ENCODE assay signal across 2 cellular contexts in the genomic region with DNA sequence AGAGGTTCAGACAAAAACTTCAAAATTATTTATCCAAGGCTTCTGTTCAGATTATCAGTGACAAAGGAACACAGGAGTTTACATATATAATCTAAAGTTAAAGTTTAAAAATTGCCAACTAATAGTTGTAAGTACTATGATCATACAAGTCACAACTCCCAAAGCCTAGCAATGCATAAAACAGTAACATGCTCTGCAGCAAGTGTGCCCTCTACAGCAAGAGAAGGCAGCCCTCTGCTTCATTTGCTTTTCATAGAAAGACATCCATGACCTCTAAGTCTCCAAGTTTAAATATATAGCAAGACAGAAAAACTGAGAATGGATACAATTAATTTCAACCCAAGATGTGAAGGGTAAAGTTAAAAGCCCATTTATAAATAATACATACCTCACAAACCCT.
TF ChIP-seq lines count a peak whose summit lies in the region.

No MANE protein-coding gene starts in this region.

TF ChIP-seq in GM23338, 12 proteins besides CTCF, POLR2A, EP300 and RAD21 (continues in another document):
- TF ChIP-seq EZH2phosphoT487 (IDR thresholded peaks at IDR 0.05; ENCODE audit: unreplicated experiment) (no peak), ZNF114 (CRISPR knock-in tag; IDR thresholded peaks at IDR 0.05) (no peak), STAT1 (IDR thresholded peaks at IDR 0.05; ENCODE audit: unreplicated experiment) (no peak), POLR2AphosphoS5 (IDR thresholded peaks at IDR 0.05; ENCODE audit: low read depth) (no peak), NANOG (IDR thresholded peaks at IDR 0.05; ENCODE audit: borderline replicate concordance) (no peak), CREB1 (CRISPR knock-in tag; IDR thresholded peaks at IDR 0.05; ENCODE audit: low read depth) (no peak), ZNF331 (CRISPR knock-in tag; IDR thresholded peaks at IDR 0.05; ENCODE audit: low read depth) (no peak)
- TF ChIP-seq, protein P1, sequence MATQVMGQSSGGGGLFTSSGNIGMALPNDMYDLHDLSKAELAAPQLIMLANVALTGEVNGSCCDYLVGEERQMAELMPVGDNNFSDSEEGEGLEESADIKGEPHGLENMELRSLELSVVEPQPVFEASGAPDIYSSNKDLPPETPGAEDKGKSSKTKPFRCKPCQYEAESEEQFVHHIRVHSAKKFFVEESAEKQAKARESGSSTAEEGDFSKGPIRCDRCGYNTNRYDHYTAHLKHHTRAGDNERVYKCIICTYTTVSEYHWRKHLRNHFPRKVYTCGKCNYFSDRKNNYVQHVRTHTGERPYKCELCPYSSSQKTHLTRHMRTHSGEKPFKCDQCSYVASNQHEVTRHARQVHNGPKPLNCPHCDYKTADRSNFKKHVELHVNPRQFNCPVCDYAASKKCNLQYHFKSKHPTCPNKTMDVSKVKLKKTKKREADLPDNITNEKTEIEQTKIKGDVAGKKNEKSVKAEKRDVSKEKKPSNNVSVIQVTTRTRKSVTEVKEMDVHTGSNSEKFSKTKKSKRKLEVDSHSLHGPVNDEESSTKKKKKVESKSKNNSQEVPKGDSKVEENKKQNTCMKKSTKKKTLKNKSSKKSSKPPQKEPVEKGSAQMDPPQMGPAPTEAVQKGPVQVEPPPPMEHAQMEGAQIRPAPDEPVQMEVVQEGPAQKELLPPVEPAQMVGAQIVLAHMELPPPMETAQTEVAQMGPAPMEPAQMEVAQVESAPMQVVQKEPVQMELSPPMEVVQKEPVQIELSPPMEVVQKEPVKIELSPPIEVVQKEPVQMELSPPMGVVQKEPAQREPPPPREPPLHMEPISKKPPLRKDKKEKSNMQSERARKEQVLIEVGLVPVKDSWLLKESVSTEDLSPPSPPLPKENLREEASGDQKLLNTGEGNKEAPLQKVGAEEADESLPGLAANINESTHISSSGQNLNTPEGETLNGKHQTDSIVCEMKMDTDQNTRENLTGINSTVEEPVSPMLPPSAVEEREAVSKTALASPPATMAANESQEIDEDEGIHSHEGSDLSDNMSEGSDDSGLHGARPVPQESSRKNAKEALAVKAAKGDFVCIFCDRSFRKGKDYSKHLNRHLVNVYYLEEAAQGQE (IDR thresholded peaks at IDR 0.05; ENCODE audit: unreplicated experiment): no peak
- TF ChIP-seq, protein P2, sequence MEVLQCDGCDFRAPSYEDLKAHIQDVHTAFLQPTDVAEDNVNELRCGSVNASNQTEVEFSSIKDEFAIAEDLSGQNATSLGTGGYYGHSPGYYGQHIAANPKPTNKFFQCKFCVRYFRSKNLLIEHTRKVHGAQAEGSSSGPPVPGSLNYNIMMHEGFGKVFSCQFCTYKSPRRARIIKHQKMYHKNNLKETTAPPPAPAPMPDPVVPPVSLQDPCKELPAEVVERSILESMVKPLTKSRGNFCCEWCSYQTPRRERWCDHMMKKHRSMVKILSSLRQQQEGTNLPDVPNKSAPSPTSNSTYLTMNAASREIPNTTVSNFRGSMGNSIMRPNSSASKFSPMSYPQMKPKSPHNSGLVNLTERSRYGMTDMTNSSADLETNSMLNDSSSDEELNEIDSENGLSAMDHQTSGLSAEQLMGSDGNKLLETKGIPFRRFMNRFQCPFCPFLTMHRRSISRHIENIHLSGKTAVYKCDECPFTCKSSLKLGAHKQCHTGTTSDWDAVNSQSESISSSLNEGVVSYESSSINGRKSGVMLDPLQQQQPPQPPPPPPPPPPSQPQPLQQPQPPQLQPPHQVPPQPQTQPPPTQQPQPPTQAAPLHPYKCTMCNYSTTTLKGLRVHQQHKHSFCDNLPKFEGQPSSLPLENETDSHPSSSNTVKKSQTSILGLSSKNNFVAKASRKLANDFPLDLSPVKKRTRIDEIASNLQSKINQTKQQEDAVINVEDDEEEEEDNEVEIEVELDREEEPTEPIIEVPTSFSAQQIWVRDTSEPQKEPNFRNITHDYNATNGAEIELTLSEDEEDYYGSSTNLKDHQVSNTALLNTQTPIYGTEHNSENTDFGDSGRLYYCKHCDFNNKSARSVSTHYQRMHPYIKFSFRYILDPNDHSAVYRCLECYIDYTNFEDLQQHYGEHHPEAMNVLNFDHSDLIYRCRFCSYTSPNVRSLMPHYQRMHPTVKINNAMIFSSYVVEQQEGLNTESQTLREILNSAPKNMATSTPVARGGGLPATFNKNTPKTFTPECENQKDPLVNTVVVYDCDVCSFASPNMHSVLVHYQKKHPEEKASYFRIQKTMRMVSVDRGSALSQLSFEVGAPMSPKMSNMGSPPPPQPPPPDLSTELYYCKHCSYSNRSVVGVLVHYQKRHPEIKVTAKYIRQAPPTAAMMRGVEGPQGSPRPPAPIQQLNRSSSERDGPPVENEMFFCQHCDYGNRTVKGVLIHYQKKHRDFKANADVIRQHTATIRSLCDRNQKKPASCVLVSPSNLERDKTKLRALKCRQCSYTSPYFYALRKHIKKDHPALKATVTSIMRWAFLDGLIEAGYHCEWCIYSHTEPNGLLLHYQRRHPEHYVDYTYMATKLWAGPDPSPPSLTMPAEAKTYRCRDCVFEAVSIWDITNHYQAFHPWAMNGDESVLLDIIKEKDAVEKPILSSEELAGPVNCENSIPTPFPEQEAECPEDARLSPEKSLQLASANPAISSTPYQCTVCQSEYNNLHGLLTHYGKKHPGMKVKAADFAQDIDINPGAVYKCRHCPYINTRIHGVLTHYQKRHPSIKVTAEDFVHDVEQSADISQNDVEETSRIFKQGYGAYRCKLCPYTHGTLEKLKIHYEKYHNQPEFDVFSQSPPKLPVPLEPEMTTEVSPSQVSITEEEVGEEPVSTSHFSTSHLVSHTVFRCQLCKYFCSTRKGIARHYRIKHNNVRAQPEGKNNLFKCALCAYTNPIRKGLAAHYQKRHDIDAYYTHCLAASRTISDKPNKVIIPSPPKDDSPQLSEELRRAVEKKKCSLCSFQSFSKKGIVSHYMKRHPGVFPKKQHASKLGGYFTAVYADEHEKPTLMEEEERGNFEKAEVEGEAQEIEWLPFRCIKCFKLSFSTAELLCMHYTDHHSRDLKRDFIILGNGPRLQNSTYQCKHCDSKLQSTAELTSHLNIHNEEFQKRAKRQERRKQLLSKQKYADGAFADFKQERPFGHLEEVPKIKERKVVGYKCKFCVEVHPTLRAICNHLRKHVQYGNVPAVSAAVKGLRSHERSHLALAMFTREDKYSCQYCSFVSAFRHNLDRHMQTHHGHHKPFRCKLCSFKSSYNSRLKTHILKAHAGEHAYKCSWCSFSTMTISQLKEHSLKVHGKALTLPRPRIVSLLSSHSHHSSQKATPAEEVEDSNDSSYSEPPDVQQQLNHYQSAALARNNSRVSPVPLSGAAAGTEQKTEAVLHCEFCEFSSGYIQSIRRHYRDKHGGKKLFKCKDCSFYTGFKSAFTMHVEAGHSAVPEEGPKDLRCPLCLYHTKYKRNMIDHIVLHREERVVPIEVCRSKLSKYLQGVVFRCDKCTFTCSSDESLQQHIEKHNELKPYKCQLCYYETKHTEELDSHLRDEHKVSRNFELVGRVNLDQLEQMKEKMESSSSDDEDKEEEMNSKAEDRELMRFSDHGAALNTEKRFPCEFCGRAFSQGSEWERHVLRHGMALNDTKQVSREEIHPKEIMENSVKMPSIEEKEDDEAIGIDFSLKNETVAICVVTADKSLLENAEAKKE (CRISPR knock-in tag; IDR thresholded peaks at IDR 0.05): no peak
- TF ChIP-seq, protein P3, sequence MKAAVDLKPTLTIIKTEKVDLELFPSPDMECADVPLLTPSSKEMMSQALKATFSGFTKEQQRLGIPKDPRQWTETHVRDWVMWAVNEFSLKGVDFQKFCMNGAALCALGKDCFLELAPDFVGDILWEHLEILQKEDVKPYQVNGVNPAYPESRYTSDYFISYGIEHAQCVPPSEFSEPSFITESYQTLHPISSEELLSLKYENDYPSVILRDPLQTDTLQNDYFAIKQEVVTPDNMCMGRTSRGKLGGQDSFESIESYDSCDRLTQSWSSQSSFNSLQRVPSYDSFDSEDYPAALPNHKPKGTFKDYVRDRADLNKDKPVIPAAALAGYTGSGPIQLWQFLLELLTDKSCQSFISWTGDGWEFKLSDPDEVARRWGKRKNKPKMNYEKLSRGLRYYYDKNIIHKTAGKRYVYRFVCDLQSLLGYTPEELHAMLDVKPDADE (IDR thresholded peaks at IDR 0.05): no peak

TF ChIP-seq in GM12878, 131 proteins besides CTCF, POLR2A, EP300 and RAD21:
- TF ChIP-seq RFX5 (IDR thresholded peaks at IDR 0.05; ENCODE audit: low read depth, low read length) (no peak), SPI1 (IDR thresholded peaks at IDR 0.05; ENCODE audit: borderline replicate concordance, insufficient read depth, low read depth, low read length) (no peak), CREB1 (IDR thresholded peaks at IDR 0.05; ENCODE audit: low read depth) (no peak), ZSCAN29 (IDR thresholded peaks at IDR 0.05) (no peak), ZNF207 (IDR thresholded peaks at IDR 0.05; ENCODE audit: borderline replicate concordance) (no peak)
- TF ChIP-seq, protein P4, sequence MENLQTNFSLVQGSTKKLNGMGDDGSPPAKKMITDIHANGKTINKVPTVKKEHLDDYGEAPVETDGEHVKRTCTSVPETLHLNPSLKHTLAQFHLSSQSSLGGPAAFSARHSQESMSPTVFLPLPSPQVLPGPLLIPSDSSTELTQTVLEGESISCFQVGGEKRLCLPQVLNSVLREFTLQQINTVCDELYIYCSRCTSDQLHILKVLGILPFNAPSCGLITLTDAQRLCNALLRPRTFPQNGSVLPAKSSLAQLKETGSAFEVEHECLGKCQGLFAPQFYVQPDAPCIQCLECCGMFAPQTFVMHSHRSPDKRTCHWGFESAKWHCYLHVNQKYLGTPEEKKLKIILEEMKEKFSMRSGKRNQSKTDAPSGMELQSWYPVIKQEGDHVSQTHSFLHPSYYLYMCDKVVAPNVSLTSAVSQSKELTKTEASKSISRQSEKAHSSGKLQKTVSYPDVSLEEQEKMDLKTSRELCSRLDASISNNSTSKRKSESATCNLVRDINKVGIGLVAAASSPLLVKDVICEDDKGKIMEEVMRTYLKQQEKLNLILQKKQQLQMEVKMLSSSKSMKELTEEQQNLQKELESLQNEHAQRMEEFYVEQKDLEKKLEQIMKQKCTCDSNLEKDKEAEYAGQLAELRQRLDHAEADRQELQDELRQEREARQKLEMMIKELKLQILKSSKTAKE (IDR thresholded peaks at IDR 0.05; ENCODE audit: low read depth, poor library complexity, severe bottlenecking): no peak
- TF ChIP-seq, protein P5, sequence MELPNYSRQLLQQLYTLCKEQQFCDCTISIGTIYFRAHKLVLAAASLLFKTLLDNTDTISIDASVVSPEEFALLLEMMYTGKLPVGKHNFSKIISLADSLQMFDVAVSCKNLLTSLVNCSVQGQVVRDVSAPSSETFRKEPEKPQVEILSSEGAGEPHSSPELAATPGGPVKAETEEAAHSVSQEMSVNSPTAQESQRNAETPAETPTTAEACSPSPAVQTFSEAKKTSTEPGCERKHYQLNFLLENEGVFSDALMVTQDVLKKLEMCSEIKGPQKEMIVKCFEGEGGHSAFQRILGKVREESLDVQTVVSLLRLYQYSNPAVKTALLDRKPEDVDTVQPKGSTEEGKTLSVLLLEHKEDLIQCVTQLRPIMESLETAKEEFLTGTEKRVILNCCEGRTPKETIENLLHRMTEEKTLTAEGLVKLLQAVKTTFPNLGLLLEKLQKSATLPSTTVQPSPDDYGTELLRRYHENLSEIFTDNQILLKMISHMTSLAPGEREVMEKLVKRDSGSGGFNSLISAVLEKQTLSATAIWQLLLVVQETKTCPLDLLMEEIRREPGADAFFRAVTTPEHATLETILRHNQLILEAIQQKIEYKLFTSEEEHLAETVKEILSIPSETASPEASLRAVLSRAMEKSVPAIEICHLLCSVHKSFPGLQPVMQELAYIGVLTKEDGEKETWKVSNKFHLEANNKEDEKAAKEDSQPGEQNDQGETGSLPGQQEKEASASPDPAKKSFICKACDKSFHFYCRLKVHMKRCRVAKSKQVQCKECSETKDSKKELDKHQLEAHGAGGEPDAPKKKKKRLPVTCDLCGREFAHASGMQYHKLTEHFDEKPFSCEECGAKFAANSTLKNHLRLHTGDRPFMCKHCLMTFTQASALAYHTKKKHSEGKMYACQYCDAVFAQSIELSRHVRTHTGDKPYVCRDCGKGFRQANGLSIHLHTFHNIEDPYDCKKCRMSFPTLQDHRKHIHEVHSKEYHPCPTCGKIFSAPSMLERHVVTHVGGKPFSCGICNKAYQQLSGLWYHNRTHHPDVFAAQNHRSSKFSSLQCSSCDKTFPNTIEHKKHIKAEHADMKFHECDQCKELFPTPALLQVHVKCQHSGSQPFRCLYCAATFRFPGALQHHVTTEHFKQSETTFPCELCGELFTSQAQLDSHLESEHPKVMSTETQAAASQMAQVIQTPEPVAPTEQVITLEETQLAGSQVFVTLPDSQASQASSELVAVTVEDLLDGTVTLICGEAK (IDR thresholded peaks at IDR 0.05; ENCODE audit: borderline replicate concordance): no peak
- TF ChIP-seq, protein P6, sequence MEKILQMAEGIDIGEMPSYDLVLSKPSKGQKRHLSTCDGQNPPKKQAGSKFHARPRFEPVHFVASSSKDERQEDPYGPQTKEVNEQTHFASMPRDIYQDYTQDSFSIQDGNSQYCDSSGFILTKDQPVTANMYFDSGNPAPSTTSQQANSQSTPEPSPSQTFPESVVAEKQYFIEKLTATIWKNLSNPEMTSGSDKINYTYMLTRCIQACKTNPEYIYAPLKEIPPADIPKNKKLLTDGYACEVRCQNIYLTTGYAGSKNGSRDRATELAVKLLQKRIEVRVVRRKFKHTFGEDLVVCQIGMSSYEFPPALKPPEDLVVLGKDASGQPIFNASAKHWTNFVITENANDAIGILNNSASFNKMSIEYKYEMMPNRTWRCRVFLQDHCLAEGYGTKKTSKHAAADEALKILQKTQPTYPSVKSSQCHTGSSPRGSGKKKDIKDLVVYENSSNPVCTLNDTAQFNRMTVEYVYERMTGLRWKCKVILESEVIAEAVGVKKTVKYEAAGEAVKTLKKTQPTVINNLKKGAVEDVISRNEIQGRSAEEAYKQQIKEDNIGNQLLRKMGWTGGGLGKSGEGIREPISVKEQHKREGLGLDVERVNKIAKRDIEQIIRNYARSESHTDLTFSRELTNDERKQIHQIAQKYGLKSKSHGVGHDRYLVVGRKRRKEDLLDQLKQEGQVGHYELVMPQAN (conservative IDR thresholded peaks at IDR 0.05): no peak
